In the genomic region with DNA sequence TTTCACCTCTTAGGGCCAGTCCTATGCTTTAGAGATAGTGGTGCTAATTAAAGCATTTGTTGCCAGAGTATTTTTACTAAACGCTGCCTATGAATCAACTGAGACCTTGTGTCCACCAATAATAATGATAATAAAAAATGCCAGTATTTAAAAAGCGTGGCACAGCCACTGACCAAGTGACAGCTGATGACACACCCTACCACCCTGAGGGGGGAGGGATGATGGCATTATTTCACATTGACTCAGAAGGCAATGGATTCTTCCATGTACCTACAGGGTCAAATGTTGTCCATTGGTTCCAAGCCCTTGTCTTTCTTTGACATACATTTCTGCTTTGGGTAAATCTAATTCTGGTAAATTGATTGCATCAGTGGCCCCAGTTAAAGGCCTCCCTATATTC, we compare ENCODE assay signal across 26 cellular contexts.
"Had no signal": no experiment of that assay in that cellular context is flagged by ENCODE, and none has a peak within 500 bp of the region (broad histone marks: within the 10 kb centered on the region; RNA-seq: fewer than 3 reads in every experiment).

No MANE protein-coding gene starts in this region.

- H3K4me3 Mint-ChIP-seq: activated CD8-positive, alpha-beta T cell treated with anti-CD3 and anti-CD28 coated beads for 36 hours; activated naive CD4-positive, alpha-beta T cell treated with anti-CD3 and anti-CD28 coated beads, Interleukin-2, amount 50 U/mL, for 24 hours had no signal

- H3K4me1 Mint-ChIP-seq: activated naive CD4-positive, alpha-beta T cell treated with anti-CD3 and anti-CD28 coated beads, Interleukin-2, amount 50 U/mL, for 24 hours had no signal

- H3K4me1 ChIP-seq: breast epithelium, Peyer's patch, SJCRH30 had no signal

- H3K9ac ChIP-seq: SK-N-SH had no signal

- ATAC-seq: activated CD4-positive, CD25-positive, alpha-beta regulatory T cell treated with anti-CD3 and anti-CD28 coated beads, Interleukin-2, amount 50 U/mL, for 24 hours; activated CD8-positive, alpha-beta T cell treated with anti-CD3 and anti-CD28 coated beads for 36 hours had no signal

- H3K4me2 ChIP-seq: SK-N-SH had no signal

- H3K36me3 Mint-ChIP-seq: activated naive CD4-positive, alpha-beta T cell treated with anti-CD3 and anti-CD28 coated beads, Interleukin-2, amount 50 U/mL, for 24 hours had no signal

- H3K9me3 Mint-ChIP-seq: activated CD8-positive, alpha-beta T cell treated with anti-CD3 and anti-CD28 coated beads for 36 hours; activated naive CD4-positive, alpha-beta T cell treated with anti-CD3 and anti-CD28 coated beads, Interleukin-2, amount 50 U/mL, for 24 hours had no signal

- H3K27me3 Mint-ChIP-seq: activated CD8-positive, alpha-beta T cell treated with anti-CD3 and anti-CD28 coated beads for 36 hours; activated naive CD4-positive, alpha-beta T cell treated with anti-CD3 and anti-CD28 coated beads, Interleukin-2, amount 50 U/mL, for 24 hours had no signal

- H3K4me3 ChIP-seq: breast epithelium, Peyer's patch, SJCRH30 had no signal

- DNase-seq: activated CD4-positive, alpha-beta T cell treated with anti-CD3 and anti-CD28 coated beads for 4 hours; activated CD8-positive, alpha-beta memory T cell treated with anti-CD3 and anti-CD28 coated beads, Interleukin-2, amount 50 U/mL, for 4 hours; activated CD8-positive, alpha-beta T cell treated with anti-CD3 and anti-CD28 coated beads for 36 hours; activated naive CD4-positive, alpha-beta T cell; aorta; central memory CD4-positive, alpha-beta T cell; Kasumi-1; NCI-H1092; NCI-H1417 treated with DMSO at 0.1 percent for 48 hours; NCI-H1694; NCI-H2029 treated with DMSO at 0.1 percent for 48 hours; NCI-H345; NCI-H510A; NCI-H526 treated with DMSO at 0.1 percent for 48 hours; NCI-H82; NK-92 treated with Interleukin-12 subunit alpha and Interleukin-12 subunit beta, amount 100 ng/mL, for 24 hours; OCI-M1; Peyer's patch; Right ventricle myocardium superior; SJCRH30; SK-N-SH; T-helper 1 cell had no signal

- H3K27ac ChIP-seq: breast epithelium, Peyer's patch, RWPE1, SJCRH30 had no signal

- H3K27ac Mint-ChIP-seq: activated CD8-positive, alpha-beta T cell treated with anti-CD3 and anti-CD28 coated beads for 36 hours had no signal

- H3K27me3 ChIP-seq: breast epithelium, Peyer's patch, SJCRH30 had no signal

- H3K36me3 ChIP-seq: breast epithelium, Peyer's patch, SJCRH30 had no signal

- H3K9me3 ChIP-seq: breast epithelium, Peyer's patch, SJCRH30, SK-N-SH had no signal
